ENCODE assay signal across 8 cellular contexts in the genomic region with DNA sequence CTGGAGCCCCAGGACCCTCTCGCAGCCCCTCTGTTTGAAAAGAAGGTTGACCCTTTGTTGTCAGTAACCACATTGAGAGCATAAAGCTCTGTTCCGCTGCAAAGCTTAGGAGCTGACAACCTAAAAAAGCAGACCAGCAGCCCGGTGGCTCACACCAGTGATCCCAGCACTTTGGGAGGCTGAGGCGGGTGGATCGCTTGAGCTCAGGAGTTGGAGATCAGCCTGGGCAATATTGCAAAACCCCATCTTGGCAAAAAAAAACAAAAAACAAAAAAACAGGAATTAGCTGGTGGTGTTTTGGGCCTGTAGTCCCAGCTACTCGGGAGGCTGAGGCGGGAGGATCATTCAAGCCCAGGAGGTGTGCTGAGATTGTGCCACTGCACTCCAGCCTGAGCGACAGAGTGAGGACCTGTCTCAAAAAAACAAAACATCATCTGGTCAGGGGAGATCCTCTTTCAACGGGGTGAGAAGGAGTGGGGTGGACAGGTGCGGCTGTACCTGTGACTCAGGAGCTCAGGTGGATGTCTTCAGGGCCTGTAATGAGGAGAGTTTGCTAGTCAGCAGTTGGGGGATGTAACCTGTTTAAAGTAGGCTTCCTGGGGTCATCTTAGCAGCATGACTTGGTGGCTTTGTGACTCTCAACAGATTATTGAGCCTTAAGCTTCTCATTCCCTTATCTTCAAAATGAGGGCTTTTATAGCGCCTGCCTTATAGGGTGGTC. TPM values are rescaled to one million over a fixed set of nuclear protein-coding genes. Genes with fewer than 3 reads are reported as not detected.
DNase-seq lines count a peak whose midpoint lies in the region; ATAC-seq, FAIRE-seq and TF ChIP-seq lines count a peak whose summit lies in the region.

No MANE protein-coding gene starts in this region.

- no peak for DNase-seq in Right ventricle myocardium superior
- DNase-seq in left ventricle myocardium superior: no peak
- DNase-seq in GM12878 (ENCODE audit: low read depth, low spot score): no peak
- DNase-seq in HepG2 (ENCODE audit: low spot score): no peak
- no peak for DNase-seq in upper lobe of right lung
- DNase-seq in stimulated activated CD4-positive, alpha-beta T cell treated with anti-CD3 and anti-CD28 coated beads, Interleukin-4, amount 100 ng/mL, for 1 hour: no peak

- POLR2A ChIA-PET in GM12878 (lab: Charles Lee): interaction anchor here (0.5 to 1.9 kb wide), 4 partner anchors 12 to 146 kb away, joined by 3 to 9 read pairs (median 4); no protein-coding TSS in a partner anchor
- POLR2A ChIA-PET in HepG2 (lab: Yijun Ruan, JAX): no interaction called here

- no peak; the same call in 1 of the 2 replicates for TF ChIP-seq POLR2A in GM12878 (IDR thresholded peaks at IDR 0.05; ENCODE audit: low read depth, low read length)
- no peak for TF ChIP-seq POLR2A in HepG2 (IDR thresholded peaks at IDR 0.05; ENCODE audit: insufficient read depth in 1 of 2, low read depth in 2 of 2, low read length in 2 of 2)

- RAD21 ChIA-PET in GM12878 (lab: Charles Lee; ENCODE audit: unreplicated experiment): interaction anchor here (1.1 to 1.3 kb wide), 2 partner anchors 66 to 100 kb away, joined by 3 to 5 read pairs; a partner anchor contains a TSS

- H3K4me2 ChIP-seq in GM12878 (ENCODE audit: control insufficient read depth, insufficient read depth): peak overlapping the region; percentile 87
- peak overlapping the region; percentile 99 for H3K4me2 ChIP-seq in HepG2 (ENCODE audit: low read depth, low read length)

- 94% methylated on average over 11 of the region's 11 CpGs for WGBS in GM12878 (ENCODE audit: insufficient coverage, insufficient replicate concordance, low lambda C conversion rate, missing lambda C conversion rate)
- WGBS in HepG2 (ENCODE audit: low lambda C conversion rate): 85% methylated on average over 11 of the region's 11 CpGs

- BruUV-seq in GM12878 (replicated peaks; lab: Mats Ljungman, UMichigan): no TSS peak
- no TSS peak for BruUV-seq in HepG2 (replicated peaks; lab: Mats Ljungman, UMichigan)

- H2AFZ ChIP-seq in GM12878 (ENCODE audit: control insufficient read depth, low read depth, low read length): peak overlapping the region; percentile 19; the same call in 1 of the 2 replicates
- H2AFZ ChIP-seq in HepG2 (ENCODE audit: low read length): no peak overlapping the region

- in situ Hi-C loops in GM12878 (cut with MboI): no loop called here
- in situ Hi-C loops in HepG2 (cut with HindIII; ENCODE audit: extremely low pct_ligation_motif_present, low pct_unique_long_range_greater_than_20kb): no loop called here

- no peaks in the 10 kb centered on the region for H3K27me3 ChIP-seq in GM12878 (replicated peaks in 1 of 2; ENCODE audit: control insufficient read depth in 2 of 2, insufficient read depth in 2 of 2, low read length in 1 of 2)
- no peaks in the 10 kb centered on the region; a peak in 1 of 5 replicates for H3K27me3 ChIP-seq in HepG2 (ENCODE audit: control insufficient read depth in 1 of 2, insufficient read depth in 2 of 2, low read length in 2 of 2)
- peaks cover 3% of the 10 kb centered on the region for H3K27me3 ChIP-seq in upper lobe of right lung

- FAIRE-seq in GM12878 (lab: Jason Lieb, UNC) (no peak), HepG2 (lab: Jason Lieb, UNC) (no peak)

- TF ChIP-seq RAD21 in GM12878 (IDR thresholded peaks at IDR 0.05; ENCODE audit: insufficient read depth, low read depth, low read length) (no peak), HepG2 (CRISPR knock-in tag; IDR thresholded peaks at IDR 0.05) (no peak)

- H3K9me3 ChIP-seq in GM12878 (replicated peaks; ENCODE audit: control insufficient read depth, insufficient read depth, low read length) (no peaks in the 10 kb centered on the region), HepG2 (ENCODE audit: low read length) (no peaks in the 10 kb centered on the region), upper lobe of right lung (no peaks in the 10 kb centered on the region)

- ATAC-seq in Right ventricle myocardium superior (ENCODE audit: poor library complexity) (peak; percentile 5), left ventricle myocardium superior (no peak), GM12878 (no peak; the same call in 2 of the 3 replicates), HepG2 (no peak), upper lobe of right lung (no peak), HG02970 (IDR thresholded peaks at IDR 0.05; ENCODE audit: low FRiP score, unreplicated experiment) (no peak), HG02642 (IDR thresholded peaks at IDR 0.05; ENCODE audit: poor library complexity, unreplicated experiment) (no peak)

- TF ChIP-seq CTCF in GM12878 (IDR thresholded peaks at IDR 0.05 in 2 of 3, conservative IDR thresholded peaks at IDR 0.05 in 1 of 3; ENCODE audit: control insufficient read depth in 2 of 3, extremely low read depth in 1 of 3, insufficient read depth in 1 of 3, low read depth in 3 of 3, low read length in 3 of 3) (no peak), HepG2 (CRISPR knock-in tag; IDR thresholded peaks at IDR 0.05) (no peak), upper lobe of right lung (IDR thresholded peaks at IDR 0.05) (no peak)

- H3K4me1 ChIP-seq in GM12878 (ENCODE audit: control insufficient read depth, insufficient read depth, low read length) (peaks cover 4% of the 10 kb centered on the region), HepG2 (ENCODE audit: insufficient read depth, low read length) (peaks cover 31% of the 10 kb centered on the region), upper lobe of right lung (peaks cover 11% of the 10 kb centered on the region)

- H3K9ac ChIP-seq in GM12878 (ENCODE audit: control insufficient read depth, insufficient read depth, low read length) (0 out of 2 replicates have a peak overlapping the region, but pooled peaks have one; percentile 22), HepG2 (ENCODE audit: insufficient read depth, low read depth, low read length) (peak overlapping the region; percentile 17; the same call in 1 of the 2 replicates)

- H3K4me3 ChIP-seq in GM12878 (peak overlapping the region; percentile 67; the same call in 1 of the 2 replicates), HepG2 (replicated peaks in 1 of 3; ENCODE audit: insufficient read depth in 1 of 3, low read depth in 2 of 3, low read length in 3 of 3) (peak overlapping the region; percentile 68 to 77 (median 76); a peak in 5 of 6 replicates), upper lobe of right lung (peak overlapping the region; percentile 40)

- H3K36me3 ChIP-seq in GM12878 (ENCODE audit: control insufficient read depth in 2 of 2, insufficient read depth in 2 of 2, low read length in 1 of 2): peaks cover 0 to 7% of the 10 kb centered on the region in 2 experiments
- H3K36me3 ChIP-seq in HepG2 (replicated peaks in 1 of 2; ENCODE audit: control insufficient read depth in 1 of 2, insufficient read depth in 2 of 2, low read length in 2 of 2): peaks cover 2 to 25% of the 10 kb centered on the region in 2 experiments
- peaks cover 36% of the 10 kb centered on the region for H3K36me3 ChIP-seq in upper lobe of right lung

- no peak overlapping the region for H3K27ac ChIP-seq in GM12878 (ENCODE audit: control insufficient read depth, insufficient read depth)
- no peak overlapping the region for H3K27ac ChIP-seq in HepG2 (ENCODE audit: extremely low read length, insufficient read depth, low read length)
- H3K27ac ChIP-seq in upper lobe of right lung: no peak overlapping the region

- H3K79me2 ChIP-seq in GM12878 (ENCODE audit: control insufficient read depth, insufficient read depth, low read length): no peaks in the 10 kb centered on the region
- H3K79me2 ChIP-seq in HepG2 (ENCODE audit: insufficient read depth, low read length): no peaks in the 10 kb centered on the region

- intact Hi-C loops in Right ventricle myocardium superior (cut with DNase I) (no loop called here), left ventricle myocardium superior (cut with micrococcal nuclease) (no loop called here), GM12878 (cut with micrococcal nuclease; ENCODE audit: unreplicated experiment) (no loop called here), HepG2 (cut with micrococcal nuclease; ENCODE audit: unreplicated experiment) (no loop called here), upper lobe of right lung (cut with DNase I) (no loop called here)

- no peaks in the 10 kb centered on the region; the same call in 1 of the 2 replicates for H4K20me1 ChIP-seq in GM12878 (ENCODE audit: control insufficient read depth, insufficient read depth)
- H4K20me1 ChIP-seq in HepG2 (ENCODE audit: insufficient read depth, low read length): no peaks in the 10 kb centered on the region

- SMC1A ChIA-PET in GM12878 (lab: Charles Lee; ENCODE audit: uncharacterized antibody, unreplicated experiment): interaction anchor here (0.7 to 2.2 kb wide), 5 partner anchors 11 to 222 kb away, joined by 3 to 8 read pairs (median 3); no protein-coding TSS in a partner anchor

- no peak for TF ChIP-seq EP300 in GM12878 (IDR thresholded peaks at IDR 0.05; ENCODE audit: borderline replicate concordance in 1 of 2, control insufficient read depth in 1 of 2, low read depth in 2 of 2, low read length in 2 of 2)
- no peak for TF ChIP-seq EP300 in HepG2 (IDR thresholded peaks at IDR 0.05; ENCODE audit: low read depth in 2 of 2, low read length in 2 of 2)
- TF ChIP-seq EP300 in HepG2 (CRISPR knock-in tag; IDR thresholded peaks at IDR 0.05; ENCODE audit: borderline replicate concordance): no peak

- CTCF ChIA-PET in GM12878 (lab: Yijun Ruan, JAX) (interaction anchor here (0.7 to 1.4 kb wide), 5 partner anchors 65 to 216 kb away, joined by 3 to 4 read pairs (median 3); a partner anchor contains a TSS), HepG2 (lab: Yijun Ruan, JAX; ENCODE audit: low intra/inter-chr PET ratio, low total read pairs) (no interaction called here)

RNA-seq across cellular contexts. Expression of a gene that starts 0.7 kb away (rescaled TPM):
- total RNA-seq in Right ventricle myocardium superior: 6.1 TPM
- 6.3 TPM for total RNA-seq in left ventricle myocardium superior
- 1.2 and 3.8 TPM in 2 replicates for total RNA-seq in GM12878 (2013; cell fraction: nucleolus; rRNA removed)
- total RNA-seq in GM12878 (2014; rRNA removed): 1.9 TPM in 2 replicates
- total RNA-seq in GM12878 (2014; rRNA removed; fragmentation: Illumina TruSeq; extraction: Trizol): 1.2 and 1.4 TPM in 2 replicates
- total RNA-seq in GM12878 (2021): 2.5 and 3.1 TPM in 2 replicates
- 0.71 TPM for polyA plus RNA-seq in GM12878 (2011; ENCODE audit: low read depth)
- polyA plus RNA-seq in GM12878 (2011; rRNA removed): 1.2 and 2.3 TPM in 2 replicates
- 2.4 and 2.5 TPM in 2 replicates for polyA plus RNA-seq in GM12878 (2011; cell fraction: cytosol; rRNA removed)
- 2.3 and 2.9 TPM in 2 replicates for polyA plus RNA-seq in GM12878 (2011; cell fraction: nucleus; rRNA removed)
- 2.5 and 3.3 TPM in 2 replicates for polyA plus RNA-seq in GM12878 (2012)
- polyA plus RNA-seq in GM12878 (2014; fragmentation: Illumina TruSeq; extraction: Trizol): 0.59 and 1.6 TPM in 2 replicates
- under 1 TPM; 0.10 to 0.13 TPM for polyA plus RNA-seq in GM12878 (2014; fragmentation: Nextera tagmentation; extraction: Ambion mirVana)
- 1.4 and 2.2 TPM in 2 replicates for polyA plus RNA-seq in GM12878 (2014; rRNA removed)
- polyA plus RNA-seq in GM12878 (2016; fragmentation: Nextera tagmentation; extraction: Ambion mirVana): 1 to 10 TPM; 2.2 to 2.4 TPM
- 1.2 and 2.7 TPM in 2 replicates for polyA minus RNA-seq in GM12878 (2011; rRNA and poly(A)+ RNA removed)
- polyA minus RNA-seq in GM12878 (2011; cell fraction: cytosol; rRNA and poly(A)+ RNA removed): 0.83 and 1.1 TPM in 2 replicates
- polyA minus RNA-seq in GM12878 (2011; cell fraction: nucleus; rRNA and poly(A)+ RNA removed): 0.60 and 0.67 TPM in 2 replicates
- total RNA-seq in HepG2 (2016; rRNA removed; fragmentation: Illumina TruSeq; extraction: Trizol): 3.8 and 5.3 TPM in 2 replicates
- total RNA-seq in HepG2 (2016; cell fraction: cytosol; rRNA removed; fragmentation: Illumina TruSeq; extraction: Trizol; ENCODE audit: low read depth): 9.0 and 9.4 TPM in 2 replicates
- 3.9 and 5.8 TPM in 2 replicates for total RNA-seq in HepG2 (2016; cell fraction: insoluble cytoplasmic fraction; rRNA removed; fragmentation: Illumina TruSeq; extraction: Trizol)
- total RNA-seq in HepG2 (2016; cell fraction: membrane; rRNA removed; fragmentation: Illumina TruSeq; extraction: Trizol): 14.7 TPM in 2 replicates
- total RNA-seq in HepG2 (2016; cell fraction: nucleus; rRNA removed; fragmentation: Illumina TruSeq; extraction: Trizol): 3.5 and 4.5 TPM in 2 replicates
- 7.8 and 9.2 TPM in 2 replicates for polyA plus RNA-seq in HepG2 (2011; rRNA removed)
- polyA plus RNA-seq in HepG2 (2011; cell fraction: cytosol; rRNA removed): 6.4 and 8.0 TPM in 2 replicates
- 11.6 and 14.0 TPM in 2 replicates for polyA plus RNA-seq in HepG2 (2011; cell fraction: nucleus; rRNA removed)
- 6.1 and 6.7 TPM in 2 replicates for polyA plus RNA-seq in HepG2 (2012)
- polyA plus RNA-seq in HepG2 (2016; cell fraction: cytosol; fragmentation: Illumina TruSeq; extraction: Trizol; ENCODE audit: low read depth): 19.5 and 20.0 TPM in 2 replicates
- polyA plus RNA-seq in HepG2 (2016; cell fraction: insoluble cytoplasmic fraction; fragmentation: Illumina TruSeq; extraction: Trizol; ENCODE audit: low read depth): 6.3 and 6.4 TPM in 2 replicates
- 24.8 and 25.5 TPM in 2 replicates for polyA plus RNA-seq in HepG2 (2016; cell fraction: membrane; fragmentation: Illumina TruSeq; extraction: Trizol; ENCODE audit: low read depth)
- 14.2 and 15.5 TPM in 2 replicates for polyA plus RNA-seq in HepG2 (2016; cell fraction: nucleus; fragmentation: Illumina TruSeq; extraction: Trizol; ENCODE audit: insufficient read depth, low read depth)
- 11.3 TPM in 1 of 2 replicates, not detected in the other for polyA minus RNA-seq in HepG2 (2011; rRNA and poly(A)+ RNA removed; ENCODE audit: low replicate concordance)
- polyA minus RNA-seq in HepG2 (2011; cell fraction: cytosol; rRNA and poly(A)+ RNA removed): 4.0 and 5.3 TPM in 2 replicates
- 3.1 and 6.0 TPM in 2 replicates for polyA minus RNA-seq in HepG2 (2011; cell fraction: nucleus; rRNA and poly(A)+ RNA removed)
- total RNA-seq in upper lobe of right lung: 0.55 TPM

RNA-seq across cellular contexts. Expression of a gene that starts 27.1 kb away (rescaled TPM):
- total RNA-seq in Right ventricle myocardium superior (6.8 TPM), left ventricle myocardium superior (6.4 TPM), GM12878 (2014; rRNA removed) (0.82 and 1.1 TPM in 2 replicates), GM12878 (2014; rRNA removed; fragmentation: Illumina TruSeq; extraction: Trizol) (0.89 and 0.92 TPM in 2 replicates), GM12878 (2021) (7.3 and 9.0 TPM in 2 replicates), HepG2 (2016; rRNA removed; fragmentation: Illumina TruSeq; extraction: Trizol) (4.5 and 5.6 TPM in 2 replicates), upper lobe of right lung (85.6 TPM)
- 9.0 and 10.5 TPM in 2 replicates for total RNA-seq in GM12878 (2013; cell fraction: nucleolus; rRNA removed)
- 4.2 TPM for polyA plus RNA-seq in GM12878 (2011; ENCODE audit: low read depth)
- polyA plus RNA-seq in GM12878 (2011; rRNA removed) (2.2 and 2.3 TPM in 2 replicates), GM12878 (2014; fragmentation: Illumina TruSeq; extraction: Trizol) (4.3 and 5.7 TPM in 2 replicates), GM12878 (2014; fragmentation: Nextera tagmentation; extraction: Ambion mirVana) (1 to 10 TPM; 1.7 to 2.8 TPM), GM12878 (2014; rRNA removed) (4.6 and 5.5 TPM in 2 replicates), GM12878 (2016; fragmentation: Nextera tagmentation; extraction: Ambion mirVana) (1 to 10 TPM; 1.6 to 3.1 TPM), HepG2 (2011; rRNA removed) (4.1 and 6.0 TPM in 2 replicates)
- 2.8 and 5.1 TPM in 2 replicates for polyA plus RNA-seq in GM12878 (2011; cell fraction: cytosol; rRNA removed)
- 21.2 and 21.5 TPM in 2 replicates for polyA plus RNA-seq in GM12878 (2011; cell fraction: nucleus; rRNA removed)
- 8.5 and 17.1 TPM in 2 replicates for polyA plus RNA-seq in GM12878 (2012)
- 3.7 and 8.6 TPM in 2 replicates for polyA minus RNA-seq in GM12878 (2011; rRNA and poly(A)+ RNA removed)
- 8.8 and 11.9 TPM in 2 replicates for polyA minus RNA-seq in GM12878 (2011; cell fraction: cytosol; rRNA and poly(A)+ RNA removed)
- polyA minus RNA-seq in GM12878 (2011; cell fraction: nucleus; rRNA and poly(A)+ RNA removed): 13.2 and 20.7 TPM in 2 replicates
- total RNA-seq in HepG2 (2016; cell fraction: cytosol; rRNA removed; fragmentation: Illumina TruSeq; extraction: Trizol; ENCODE audit: low read depth): 1.2 and 1.5 TPM in 2 replicates
- total RNA-seq in HepG2 (2016; cell fraction: insoluble cytoplasmic fraction; rRNA removed; fragmentation: Illumina TruSeq; extraction: Trizol): 3.9 and 5.3 TPM in 2 replicates
- 6.1 and 7.2 TPM in 2 replicates for total RNA-seq in HepG2 (2016; cell fraction: membrane; rRNA removed; fragmentation: Illumina TruSeq; extraction: Trizol)
- total RNA-seq in HepG2 (2016; cell fraction: nucleus; rRNA removed; fragmentation: Illumina TruSeq; extraction: Trizol): 12.2 and 14.1 TPM in 2 replicates
- 3.2 TPM in 2 replicates for polyA plus RNA-seq in HepG2 (2011; cell fraction: cytosol; rRNA removed)
- polyA plus RNA-seq in HepG2 (2011; cell fraction: nucleus; rRNA removed): 15.1 and 28.0 TPM in 2 replicates
- 8.0 and 12.9 TPM in 2 replicates for polyA plus RNA-seq in HepG2 (2012)
- 7.1 and 8.0 TPM in 2 replicates for polyA plus RNA-seq in HepG2 (2016; cell fraction: cytosol; fragmentation: Illumina TruSeq; extraction: Trizol; ENCODE audit: low read depth)
- polyA plus RNA-seq in HepG2 (2016; cell fraction: insoluble cytoplasmic fraction; fragmentation: Illumina TruSeq; extraction: Trizol; ENCODE audit: low read depth): 24.2 and 37.9 TPM in 2 replicates
- 26.2 and 30.0 TPM in 2 replicates for polyA plus RNA-seq in HepG2 (2016; cell fraction: membrane; fragmentation: Illumina TruSeq; extraction: Trizol; ENCODE audit: low read depth)
- 86.2 and 90.3 TPM in 2 replicates for polyA plus RNA-seq in HepG2 (2016; cell fraction: nucleus; fragmentation: Illumina TruSeq; extraction: Trizol; ENCODE audit: insufficient read depth, low read depth)
- polyA minus RNA-seq in HepG2 (2011; rRNA and poly(A)+ RNA removed; ENCODE audit: low replicate concordance): 0.91 and 8.0 TPM in 2 replicates
- polyA minus RNA-seq in HepG2 (2011; cell fraction: cytosol; rRNA and poly(A)+ RNA removed): 7.8 and 10.3 TPM in 2 replicates
- 5.7 and 14.2 TPM in 2 replicates for polyA minus RNA-seq in HepG2 (2011; cell fraction: nucleus; rRNA and poly(A)+ RNA removed)
